14 cellular contexts compared by ENCODE assay signal in the genomic region with DNA sequence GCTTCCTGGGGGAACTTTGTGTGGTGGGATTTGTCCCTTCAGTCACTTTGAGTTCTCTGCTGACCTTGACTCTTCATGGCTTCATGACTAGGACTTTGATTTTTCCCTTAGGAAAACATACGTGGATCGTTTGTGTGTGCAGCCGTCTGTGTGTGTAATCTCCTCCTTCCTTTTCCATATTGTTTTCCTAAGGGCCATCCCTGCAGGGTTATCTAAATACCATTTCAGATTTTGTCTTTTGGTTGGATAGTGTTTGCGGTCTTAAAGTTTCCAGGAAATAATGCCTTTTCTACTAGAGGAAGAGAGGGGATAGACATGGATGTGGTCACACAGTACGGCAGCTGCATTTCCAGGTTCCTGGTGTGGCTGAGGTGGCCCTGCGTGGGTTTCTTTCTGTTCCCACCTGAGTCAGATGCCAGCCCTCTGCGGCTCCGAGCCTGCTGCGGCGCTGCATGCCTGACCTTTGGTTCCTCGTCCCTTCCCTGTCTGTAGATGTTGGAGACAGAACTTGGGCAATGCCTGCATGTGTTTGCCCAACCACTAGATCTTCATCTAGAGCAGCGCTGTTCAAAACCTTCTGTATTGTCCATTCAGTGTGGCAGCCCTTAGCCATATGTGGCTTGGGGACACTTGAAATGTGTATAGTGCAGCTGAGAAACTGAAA.
DNase-seq lines count a peak whose midpoint lies in the region; ATAC-seq, FAIRE-seq and TF ChIP-seq lines count a peak whose summit lies in the region.
"Had no signal": no experiment of that assay in that cellular context is flagged by ENCODE, and none has a peak within 500 bp of the region (broad histone marks: within the 10 kb centered on the region; RNA-seq: fewer than 3 reads in every experiment).

No MANE protein-coding gene starts in this region.

- H3K36me3 Mint-ChIP-seq in CD4-positive, alpha-beta memory T cell, result peaks cover 33 to 36% of the 10 kb centered on the region in 2 donors

- H3K4me3 ChIP-seq in heart right ventricle (peak overlapping the region in 5 of 10 donors; percentile 42 to 51 (median 46)), endothelial cell of umbilical vein (replicated peaks in 1 of 3; ENCODE audit: insufficient read depth in 1 of 3, low read depth in 1 of 3, low read length in 3 of 3) (peak overlapping the region in 1 of 3 experiments; percentile 6), neutrophil (ENCODE audit: low read depth in 1 of 2, low read length in 1 of 2) (no peak overlapping the region)
- no peak overlapping the region for H3K4me3 ChIP-seq in CD4-positive, alpha-beta memory T cell (ENCODE audit: low read length in 2 of 2)

- no peaks in the 10 kb centered on the region for H3K9me1 ChIP-seq in endothelial cell of umbilical vein (replicated peaks; ENCODE audit: control insufficient read depth, extremely low read depth, insufficient read depth, low read length)

- DNase-seq in heart right ventricle (no peak), Right ventricle myocardium superior (no peak), endothelial cell of umbilical vein (ENCODE audit: low read depth, low spot score) (no peak), NCI-H2196 (lab: John Stamatoyannopoulos, UW; ENCODE audit: unreplicated experiment) (no peak)
- DNase-seq in CD4-positive, alpha-beta memory T cell, result no peak
- DNase-seq: activated CD4-positive, alpha-beta T cell treated with anti-CD3 and anti-CD28 coated beads, Interleukin-2, amount 50 U/mL, for 48 hours; activated naive CD4-positive, alpha-beta T cell treated with Interleukin-2 at 50 U/mL for 16 hours; effector CD8-positive, alpha-beta T cell; NCI-H1092 treated with DMSO at 0.1 percent for 48 hours; NCI-H526 treated with DMSO at 0.1 percent for 48 hours had no signal

- CTCF ChIA-PET in endothelial cell of umbilical vein (lab: Charles Lee), result interaction anchor here (0.6 to 2.6 kb wide), 8 partner anchors 9 to 322 kb away, joined by 3 to 19 read pairs (median 7); partner anchors contain the start of gene KSR1
- CTCF ChIA-PET in CD4-positive, alpha-beta memory T cell (lab: Charles Lee; ENCODE audit: partially characterized antibody), result no interaction called here

- H3K9me3 Mint-ChIP-seq in CD4-positive, alpha-beta memory T cell, result no peaks in the 10 kb centered on the region

- H3K9me3 ChIP-seq in heart right ventricle, result no peaks in the 10 kb centered on the region
- H3K9me3 ChIP-seq in endothelial cell of umbilical vein (replicated peaks; ENCODE audit: control insufficient read depth, insufficient read depth, low read length), result no peaks in the 10 kb centered on the region
- no peaks in the 10 kb centered on the region for H3K9me3 ChIP-seq in neutrophil
- no peaks in the 10 kb centered on the region for H3K9me3 ChIP-seq in CD4-positive, alpha-beta memory T cell (ENCODE audit: control insufficient read depth in 1 of 2, low read length in 2 of 2)

- peaks cover 28% of the 10 kb centered on the region for H3K79me2 ChIP-seq in endothelial cell of umbilical vein (ENCODE audit: control insufficient read depth, insufficient read depth, low read length)

- peak overlapping the region; percentile 80 for H3K9ac ChIP-seq in endothelial cell of umbilical vein (replicated peaks; ENCODE audit: extremely low read depth, insufficient read depth, low read length)

- peaks cover 0 to 12% (median 0%) of the 10 kb centered on the region in 9 donors for H3K36me3 ChIP-seq in heart right ventricle
- H3K36me3 ChIP-seq in endothelial cell of umbilical vein (ENCODE audit: control insufficient read depth in 2 of 2, extremely low read depth in 1 of 2, insufficient read depth in 2 of 2, low read length in 2 of 2), result no peaks in the 10 kb centered on the region
- H3K36me3 ChIP-seq in neutrophil, result no peaks in the 10 kb centered on the region
- no peaks in the 10 kb centered on the region for H3K36me3 ChIP-seq in CD4-positive, alpha-beta memory T cell (ENCODE audit: insufficient read depth, low read length)

- TF ChIP-seq CTCF in heart right ventricle (IDR thresholded peaks at IDR 0.05) (no peak), endothelial cell of umbilical vein (IDR thresholded peaks at IDR 0.05; ENCODE audit: extremely low read depth in 1 of 2, insufficient read depth in 1 of 2, low read depth in 1 of 2, low read length in 2 of 2) (no peak), neutrophil (IDR thresholded peaks at IDR 0.05) (no peak)

- no peaks in the 10 kb centered on the region for H4K20me1 ChIP-seq in endothelial cell of umbilical vein (replicated peaks; ENCODE audit: control insufficient read depth, extremely low read depth, insufficient read depth, low read length)

- TF ChIP-seq POLR2A in endothelial cell of umbilical vein (IDR thresholded peaks at IDR 0.05; ENCODE audit: low read depth, low read length), result no peak

- 74 to 80% methylated on average over 12 of the region's 12 CpGs for WGBS in heart right ventricle, 2 donors

- H3K27me3 ChIP-seq in heart right ventricle (no peaks in the 10 kb centered on the region), endothelial cell of umbilical vein (ENCODE audit: control insufficient read depth in 2 of 2, insufficient read depth in 2 of 2, low read length in 2 of 2) (no peaks in the 10 kb centered on the region), neutrophil (no peaks in the 10 kb centered on the region)
- H3K27me3 ChIP-seq in CD4-positive, alpha-beta memory T cell (ENCODE audit: insufficient read depth, low read length), result no peaks in the 10 kb centered on the region

- intact Hi-C loops in heart right ventricle (cut with DNase I), result loop anchor here in 2 of 10 donors (10.0 kb wide), 2 partner anchors 64 to 104 kb away; partner anchors contain the start of gene KSR1 (in 1 of the 2)
- intact Hi-C loops in Right ventricle myocardium superior (cut with DNase I), result no loop called here
- intact Hi-C loops in endothelial cell of umbilical vein (cut with micrococcal nuclease), result no loop called here
- intact Hi-C loops in CD4-positive, alpha-beta memory T cell (cut with micrococcal nuclease), result no loop called here

- H3K27me3 Mint-ChIP-seq in CD4-positive, alpha-beta memory T cell, result no peaks in the 10 kb centered on the region

- BruUV-seq in endothelial cell of umbilical vein (replicated peaks; lab: Mats Ljungman, UMichigan), result no TSS peak

- FAIRE-seq in endothelial cell of umbilical vein (lab: Jason Lieb, UNC), result no peak

- H3K4me1 Mint-ChIP-seq in CD4-positive, alpha-beta memory T cell, result peaks cover 10 to 13% (median 11%) of the 10 kb centered on the region in 4 donors

- H3K27ac ChIP-seq in heart right ventricle (peak overlapping the region in 9 of 10 donors; percentile 56 to 89 (median 81)), endothelial cell of umbilical vein (ENCODE audit: insufficient read depth, low read depth, low read length) (peak overlapping the region; percentile 86), neutrophil (peak overlapping the region; percentile 55)
- H3K27ac ChIP-seq in CD4-positive, alpha-beta memory T cell (ENCODE audit: low read depth, low read length), result no peak overlapping the region
- H3K27ac ChIP-seq: HL-60 had no signal

- H3K4me3 Mint-ChIP-seq in CD4-positive, alpha-beta memory T cell, result no peak overlapping the region

- peaks cover 2 to 69% (median 40%) of the 10 kb centered on the region in 9 donors for H3K4me1 ChIP-seq in heart right ventricle
- H3K4me1 ChIP-seq in endothelial cell of umbilical vein (ENCODE audit: control insufficient read depth, extremely low read depth, insufficient read depth, low read length), result peaks cover 51% of the 10 kb centered on the region
- peaks cover 35 to 36% of the 10 kb centered on the region in 2 experiments for H3K4me1 ChIP-seq in neutrophil (ENCODE audit: control insufficient read depth in 1 of 2, insufficient read depth in 1 of 2, low read depth in 1 of 2, low read length in 1 of 2)
- no peaks in the 10 kb centered on the region for H3K4me1 ChIP-seq in CD4-positive, alpha-beta memory T cell (ENCODE audit: insufficient read depth, low read length)

- peak overlapping the region; percentile 59 for H3K4me2 ChIP-seq in endothelial cell of umbilical vein (ENCODE audit: insufficient read depth, low read length)

- peak overlapping the region in 1 of 7 donors; percentile 17 for H3K27ac Mint-ChIP-seq in CD4-positive, alpha-beta memory T cell

- H2AFZ ChIP-seq in endothelial cell of umbilical vein (ENCODE audit: low read depth, low read length), result no peak overlapping the region

- ATAC-seq in heart right ventricle (no peak), Right ventricle myocardium superior (ENCODE audit: poor library complexity) (no peak), GM21528 (IDR thresholded peaks at IDR 0.05; ENCODE audit: low FRiP score, unreplicated experiment) (no peak), HG02973 (IDR thresholded peaks at IDR 0.05; ENCODE audit: unreplicated experiment) (no peak)

- POLR2A ChIA-PET in endothelial cell of umbilical vein (lab: Charles Lee), result interaction anchor here (1.7 to 1.9 kb wide), 2 partner anchors 25 to 103 kb away, joined by 5 to 8 read pairs; partner anchors contain the start of gene KSR1
- POLR2A ChIA-PET in CD4-positive, alpha-beta memory T cell (lab: Charles Lee; ENCODE audit: partially characterized antibody), result no interaction called here

- dilution Hi-C loops in endothelial cell of umbilical vein (cut with MboI; ENCODE audit: extremely low pct_ligation_motif_present, low sequenced_read_pairs), result loop anchor here (25.0 kb wide), 1 partner anchor 122 kb away; no protein-coding TSS in a partner anchor

TF ChIP-seq in endothelial cell of umbilical vein, 7 proteins besides CTCF, POLR2A, EP300 and RAD21:
- no peak for TF ChIP-seq JUN (IDR thresholded peaks at IDR 0.05; ENCODE audit: borderline replicate concordance, insufficient read depth, insufficient read length, low read depth)
- TF ChIP-seq, protein P1, sequence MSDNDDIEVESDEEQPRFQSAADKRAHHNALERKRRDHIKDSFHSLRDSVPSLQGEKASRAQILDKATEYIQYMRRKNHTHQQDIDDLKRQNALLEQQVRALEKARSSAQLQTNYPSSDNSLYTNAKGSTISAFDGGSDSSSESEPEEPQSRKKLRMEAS (IDR thresholded peaks at IDR 0.05; ENCODE audit: insufficient read depth, insufficient read length), result no peak
